Comparison of ENCODE assay signal across 1 cellular context in genomic region chr2:231786917-231787292, GRCh38.
TF ChIP-seq lines count a peak whose summit lies in the region.

No MANE protein-coding gene starts in this region.

TF ChIP-seq in liver, 16 proteins besides CTCF, POLR2A, EP300 and RAD21 (continued from another document):
- no peak for TF ChIP-seq REST (IDR thresholded peaks at IDR 0.05)
- no peak for TF ChIP-seq GABPA (IDR thresholded peaks at IDR 0.05 in 1 of 2, conservative IDR thresholded peaks at IDR 0.05 in 1 of 2)
